Comparison of ENCODE assay signal across 22 cellular contexts in the genomic region with DNA sequence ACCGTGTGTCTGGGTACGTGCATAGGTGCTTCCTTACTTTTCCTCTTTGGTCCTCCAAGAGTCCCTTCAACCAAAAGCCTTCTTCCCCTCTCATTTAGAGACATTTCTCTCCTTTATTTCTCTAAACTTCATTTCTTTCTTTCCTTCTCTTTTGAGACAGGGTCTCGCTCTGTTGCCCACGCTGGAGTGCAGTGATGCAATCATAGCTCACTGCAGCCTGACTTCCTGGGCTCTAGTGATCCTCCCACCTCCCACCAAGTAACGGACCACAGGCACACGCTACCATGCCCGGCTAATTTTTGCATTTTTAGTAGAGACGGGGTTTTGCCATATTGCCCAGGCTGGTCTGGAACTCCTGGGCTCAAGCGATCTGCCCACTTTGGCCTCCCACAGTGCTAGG.
"Had no signal": no experiment of that assay in that cellular context is flagged by ENCODE, and none has a peak within 500 bp of the region (broad histone marks: within the 10 kb centered on the region; RNA-seq: fewer than 3 reads in every experiment).

No MANE protein-coding gene starts in this region.

- H3K9me3 ChIP-seq: adrenal gland, esophagus muscularis mucosa, heart right ventricle, neutrophil, pancreas, right lobe of liver, stomach had no signal

- H3K27ac ChIP-seq: adrenal gland, esophagus muscularis mucosa, heart right ventricle, neutrophil, pancreas, right lobe of liver, stomach had no signal

- H3K4me1 ChIP-seq: pancreas, right lobe of liver had no signal

- H3K4me2 ChIP-seq: smooth muscle cell had no signal

- H3K4me1 Mint-ChIP-seq: naive thymus-derived CD4-positive, alpha-beta T cell had no signal

- H3K27ac Mint-ChIP-seq: activated CD8-positive, alpha-beta memory T cell treated with anti-CD3 and anti-CD28 coated beads, Interleukin-2, amount 10 ng/mL, durations not matched to agents 7 days and 5 days; activated naive CD4-positive, alpha-beta T cell treated with anti-CD3 and anti-CD28 coated beads for 36 hours; dendritic cell treated with granulocyte-macrophage colony-stimulating factor and Interleukin-4, amounts not matched to agents 40 ng/mL and 50 ng/mL, for 4 days; stimulated activated effector memory CD8-positive, alpha-beta T cell treated with anti-CD3 and anti-CD28 coated beads, Interleukin-12 subunit alpha, Interleukin-12 subunit beta, amount 100 ng/mL, for 72 hours had no signal

- H3K4me3 Mint-ChIP-seq: activated CD8-positive, alpha-beta memory T cell treated with anti-CD3 and anti-CD28 coated beads, Interleukin-2, amount 10 ng/mL, durations not matched to agents 7 days and 5 days; activated naive CD4-positive, alpha-beta T cell treated with anti-CD3 and anti-CD28 coated beads for 36 hours; dendritic cell treated with granulocyte-macrophage colony-stimulating factor and Interleukin-4, amounts not matched to agents 40 ng/mL and 50 ng/mL, for 4 days; naive thymus-derived CD4-positive, alpha-beta T cell; stimulated activated effector memory CD8-positive, alpha-beta T cell treated with anti-CD3 and anti-CD28 coated beads, Interleukin-12 subunit alpha, Interleukin-12 subunit beta, amount 100 ng/mL, for 72 hours had no signal

- FAIRE-seq: astrocyte, bronchial epithelial cell, endothelial cell of umbilical vein, pancreas had no signal

- DNase-seq: activated CD4-positive, alpha-beta T cell treated with anti-CD3 and anti-CD28 coated beads, Interleukin-2, amount 50 U/mL, for 4 hours; activated CD8-positive, alpha-beta memory T cell treated with anti-CD3 and anti-CD28 coated beads, Interleukin-2, amount 10 ng/mL, durations not matched to agents 7 days and 5 days; activated naive CD4-positive, alpha-beta T cell treated with anti-CD3 and anti-CD28 coated beads for 36 hours; adrenal gland; effector memory CD4-positive, alpha-beta T cell; heart right ventricle; mesendoderm; naive thymus-derived CD4-positive, alpha-beta T cell; right lobe of liver; stimulated activated CD4-positive, alpha-beta T cell treated with anti-CD3 and anti-CD28 coated beads, Interleukin-4, amount 100 ng/mL, for 1 hour; stomach; T1000; trophoblast cell had no signal

- H3K27me3 ChIP-seq: adrenal gland, esophagus muscularis mucosa, heart right ventricle, neutrophil, pancreas, right lobe of liver, stomach had no signal

- H3K27me3 Mint-ChIP-seq: activated CD8-positive, alpha-beta memory T cell treated with anti-CD3 and anti-CD28 coated beads, Interleukin-2, amount 10 ng/mL, durations not matched to agents 7 days and 5 days; dendritic cell treated with granulocyte-macrophage colony-stimulating factor and Interleukin-4, amounts not matched to agents 40 ng/mL and 50 ng/mL, for 4 days; naive thymus-derived CD4-positive, alpha-beta T cell had no signal

- ATAC-seq: activated CD8-positive, alpha-beta memory T cell treated with anti-CD3 and anti-CD28 coated beads, Interleukin-2, amount 10 ng/mL, durations not matched to agents 7 days and 5 days; heart right ventricle; naive thymus-derived CD4-positive, alpha-beta T cell; pancreas; right lobe of liver; stimulated activated effector memory CD8-positive, alpha-beta T cell treated with anti-CD3 and anti-CD28 coated beads, Interleukin-12 subunit alpha, Interleukin-12 subunit beta, amount 100 ng/mL, for 72 hours had no signal

- H3K4me3 ChIP-seq: adrenal gland, esophagus muscularis mucosa, heart right ventricle, pancreas, right lobe of liver, smooth muscle cell, stomach had no signal

- H3K9me3 Mint-ChIP-seq: activated naive CD4-positive, alpha-beta T cell treated with anti-CD3 and anti-CD28 coated beads for 36 hours; dendritic cell treated with granulocyte-macrophage colony-stimulating factor and Interleukin-4, amounts not matched to agents 40 ng/mL and 50 ng/mL, for 4 days; stimulated activated effector memory CD8-positive, alpha-beta T cell treated with anti-CD3 and anti-CD28 coated beads, Interleukin-12 subunit alpha, Interleukin-12 subunit beta, amount 100 ng/mL, for 72 hours had no signal
